ENCODE assay signal across 21 cellular contexts in genomic region chr10:68196707-68197106, GRCh38. TPM values are rescaled to one million over a fixed set of nuclear protein-coding genes. Genes with fewer than 3 reads are reported as not detected.
"Had no signal": no experiment of that assay in that cellular context is flagged by ENCODE, and none has a peak within 500 bp of the region (broad histone marks: within the 10 kb centered on the region; RNA-seq: fewer than 3 reads in every experiment).

No MANE protein-coding gene starts in this region.

- H3K27ac Mint-ChIP-seq: IgD-negative memory B cell had no signal

- DNase-seq: Kasumi-1; MM.1S; NCI-H1092 treated with DMSO at 0.1 percent for 48 hours; NCI-H1436; NCI-H187; NCI-H2029; NCI-H2171 treated with DMSO at 0.1 percent for 48 hours; NCI-H524; NCI-H526 treated with DMSO at 0.1 percent for 48 hours; NCI-H774; NK-92 treated with Interleukin-12 subunit alpha and Interleukin-12 subunit beta, amount 100 ng/mL, for 24 hours; PC-3; SHP77; SK-N-SH; T-helper 1 cell had no signal

- H3K36me3 Mint-ChIP-seq: IgD-negative memory B cell had no signal

- H3K9me3 ChIP-seq: SK-N-SH had no signal

- H3K4me1 Mint-ChIP-seq: IgD-negative memory B cell had no signal

- H3K4me3 ChIP-seq: K562 had no signal

- ATAC-seq: HepG2, Panc1, PC-3 had no signal

- H3K4me3 Mint-ChIP-seq: IgD-negative memory B cell had no signal

RNA-seq across cellular contexts. Expression of gene ATOH7, which starts 35.2 kb away (rescaled TPM):
- total RNA-seq: HT1080, K562, M059J had no signal
